Comparison of ENCODE assay signal across 14 cellular contexts in the genomic region with DNA sequence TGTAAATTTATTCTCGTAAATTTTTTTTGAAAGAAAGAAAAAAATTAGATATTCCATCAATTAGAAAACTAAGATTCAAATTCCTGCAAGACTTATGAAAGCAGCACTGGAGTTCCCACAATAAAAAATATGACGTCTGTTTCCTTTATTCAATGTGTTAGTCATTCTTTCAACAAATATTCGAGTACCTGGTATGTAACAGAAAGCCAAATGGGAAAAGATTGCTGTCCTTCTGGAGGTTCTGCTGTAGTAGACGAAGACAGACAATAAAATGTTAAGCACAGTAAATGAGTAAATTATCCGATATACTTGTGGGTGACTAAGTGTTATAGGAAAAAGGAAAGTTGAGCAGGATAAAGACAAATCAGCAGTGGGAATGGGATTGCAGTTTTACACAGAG.
A peak's percentile ranks its signal among the peaks of the same experiment; 100 is the strongest.
DNase-seq lines count a peak whose midpoint lies in the region; ATAC-seq and TF ChIP-seq lines count a peak whose summit lies in the region.
"Had no signal": no experiment of that assay in that cellular context is flagged by ENCODE, and none has a peak within 500 bp of the region (broad histone marks: within the 10 kb centered on the region; RNA-seq: fewer than 3 reads in every experiment).

No MANE protein-coding gene starts in this region.

- H3K36me3 Mint-ChIP-seq in mesothelial cell of epicardium: peaks cover 3% of the 10 kb centered on the region
- H3K36me3 Mint-ChIP-seq in activated T-helper 2 cell treated with anti-CD3 and anti-CD28 coated beads, Interferon-gamma antibody, Interleukin-2, Interleukin-4, amounts not matched to agents 10 μg/mL and 5 μg/mL and 100 μg/mL, durations not matched to agents 14 hours and 24 hours and 36 hours (ENCODE audit: low read depth): no peaks in the 10 kb centered on the region

- peaks cover 17% of the 10 kb centered on the region for H3K9me3 Mint-ChIP-seq in mesothelial cell of epicardium
- H3K9me3 Mint-ChIP-seq in activated T-helper 2 cell treated with anti-CD3 and anti-CD28 coated beads, Interferon-gamma antibody, Interleukin-2, Interleukin-4, amounts not matched to agents 10 μg/mL and 5 μg/mL and 100 μg/mL, durations not matched to agents 14 hours and 24 hours and 36 hours: no peaks in the 10 kb centered on the region

- DNase-seq in AG20443 (ENCODE audit: low spot score) (peak; percentile 59), NCI-H460 (ENCODE audit: extremely low read depth, low read depth) (peak; percentile 7), dermis microvascular lymphatic vessel endothelial cell (ENCODE audit: low read depth in 2 of 2) (peak; percentile 32 to 91), mesothelial cell of epicardium (ENCODE audit: low spot score in 2 of 2, unreplicated experiment in 2 of 2) (no peak), OCI-M2 (lab: John Stamatoyannopoulos, UW; ENCODE audit: unreplicated experiment) (no peak), KG1 (lab: John Stamatoyannopoulos, UW) (no peak)
- DNase-seq in activated T-helper 2 cell treated with anti-CD3 and anti-CD28 coated beads, Interferon-gamma antibody, Interleukin-2, Interleukin-4, amounts not matched to agents 10 μg/mL and 5 μg/mL and 100 μg/mL, durations not matched to agents 14 hours and 24 hours and 36 hours (ENCODE audit: low spot score): no peak
- DNase-seq: activated CD8-positive, alpha-beta memory T cell treated with anti-CD3 and anti-CD28 coated beads, Interleukin-2, amount 50 U/mL, for 48 hours; DMS79 treated with DMSO at 0.1 percent for 48 hours; NCI-H187 treated with DMSO at 0.1 percent for 48 hours; NCI-H82; ovary; stimulated activated CD8-positive, alpha-beta memory T cell treated with anti-CD3 and anti-CD28 coated beads, Interleukin-4, amount 100 ng/mL, for 48 hours had no signal

- H3K27ac Mint-ChIP-seq in mesothelial cell of epicardium: peak overlapping the region; percentile 6
- no peak overlapping the region for H3K27ac Mint-ChIP-seq in activated T-helper 2 cell treated with anti-CD3 and anti-CD28 coated beads, Interferon-gamma antibody, Interleukin-2, Interleukin-4, amounts not matched to agents 10 μg/mL and 5 μg/mL and 100 μg/mL, durations not matched to agents 14 hours and 24 hours and 36 hours

- intact Hi-C loops in activated T-helper 2 cell treated with anti-CD3 and anti-CD28 coated beads, Interferon-gamma antibody, Interleukin-2, Interleukin-4, amounts not matched to agents 10 μg/mL and 5 μg/mL and 100 μg/mL, durations not matched to agents 14 hours and 24 hours and 36 hours (cut with micrococcal nuclease): no loop called here

- no peak overlapping the region for H3K4me3 Mint-ChIP-seq in mesothelial cell of epicardium
- H3K4me3 Mint-ChIP-seq in activated T-helper 2 cell treated with anti-CD3 and anti-CD28 coated beads, Interferon-gamma antibody, Interleukin-2, Interleukin-4, amounts not matched to agents 10 μg/mL and 5 μg/mL and 100 μg/mL, durations not matched to agents 14 hours and 24 hours and 36 hours (ENCODE audit: low read depth): no peak overlapping the region

- TF ChIP-seq CTCF in mesothelial cell of epicardium (IDR thresholded peaks at IDR 0.05; ENCODE audit: unreplicated experiment): no peak

- H3K27me3 Mint-ChIP-seq in mesothelial cell of epicardium (ENCODE audit: low read depth): no peaks in the 10 kb centered on the region
- no peaks in the 10 kb centered on the region for H3K27me3 Mint-ChIP-seq in activated T-helper 2 cell treated with anti-CD3 and anti-CD28 coated beads, Interferon-gamma antibody, Interleukin-2, Interleukin-4, amounts not matched to agents 10 μg/mL and 5 μg/mL and 100 μg/mL, durations not matched to agents 14 hours and 24 hours and 36 hours (ENCODE audit: low read depth)

- ATAC-seq in HG03039 (IDR thresholded peaks at IDR 0.05; ENCODE audit: unreplicated experiment): no peak

- peaks cover 20% of the 10 kb centered on the region for H3K4me1 Mint-ChIP-seq in mesothelial cell of epicardium
- no peaks in the 10 kb centered on the region for H3K4me1 Mint-ChIP-seq in activated T-helper 2 cell treated with anti-CD3 and anti-CD28 coated beads, Interferon-gamma antibody, Interleukin-2, Interleukin-4, amounts not matched to agents 10 μg/mL and 5 μg/mL and 100 μg/mL, durations not matched to agents 14 hours and 24 hours and 36 hours (ENCODE audit: low read depth)

Comparison
In these comparisons a context has a peak if more than half of its experiments do, and no peak if none do; other contexts are left out.
1. DNase-seq: peak in AG20443 (single experiment), NCI-H460 (single experiment) and dermis microvascular lymphatic vessel endothelial cell (2 of 2); none in mesothelial cell of epicardium (0 of 2), OCI-M2 (single experiment), activated T-helper 2 cell treated with anti-CD3 and anti-CD28 coated beads, Interferon-gamma antibody, Interleukin-2, Interleukin-4, amounts not matched to agents 10 μg/mL and 5 μg/mL and 100 μg/mL, durations not matched to agents 14 hours and 24 hours and 36 hours (single experiment) and KG1 (single experiment).